ENCODE assay signal across 24 cellular contexts in genomic region chr17:7468814-7469438, GRCh38. TPM values are rescaled to one million over a fixed set of nuclear protein-coding genes. Genes with fewer than 3 reads are reported as not detected.
A peak's percentile ranks its signal among the peaks of the same experiment; 100 is the strongest.
DNase-seq lines count a peak whose midpoint lies in the region; ATAC-seq, FAIRE-seq and TF ChIP-seq lines count a peak whose summit lies in the region.
"Had no signal": no experiment of that assay in that cellular context is flagged by ENCODE, and none has a peak within 500 bp of the region (broad histone marks: within the 10 kb centered on the region; RNA-seq: fewer than 3 reads in every experiment).

No MANE protein-coding gene starts in this region.

- H3K9me3 ChIP-seq in lower lobe of right lung (no peaks in the 10 kb centered on the region), thyroid gland (no peaks in the 10 kb centered on the region)
- H3K9me3 ChIP-seq: BLaER1 treated with 17β-estradiol and CSF1 and Interleukin-3, amounts not matched to agents 10 nM and 100 nM had no signal

- no peak for DNase-seq in activated naive CD8-positive, alpha-beta T cell treated with anti-CD3 and anti-CD28 coated beads, Interleukin-2, amount 50 U/mL, for 24 hours
- DNase-seq in RWPE1 (ENCODE audit: low spot score), result no peak
- DNase-seq in lower lobe of right lung, result no peak
- DNase-seq in thyroid gland, result peak; percentile 50 to 62
- DNase-seq in urothelium cell line (ENCODE audit: low spot score), result no peak
- no peak for DNase-seq in glomerular visceral epithelial cell (ENCODE audit: extremely low spot score)
- DNase-seq in NCI-H345 (lab: John Stamatoyannopoulos, UW), result no peak
- DNase-seq: CD8-positive, alpha-beta memory T cell; DMS79 treated with DMSO at 0.1 percent for 48 hours; KG1; NCI-H1048; NCI-H1436 treated with DMSO at 0.1 percent for 48 hours; NCI-H2029 treated with DMSO at 0.1 percent for 48 hours; NCI-H2171 treated with DMSO at 0.1 percent for 48 hours; NCI-H748 treated with DMSO at 0.1 percent for 48 hours had no signal

- H3K4me1 ChIP-seq in lower lobe of right lung (peaks cover 61% of the 10 kb centered on the region), thyroid gland (peaks cover 32 to 47% of the 10 kb centered on the region in 2 donors)

- CTCF ChIA-PET in RWPE1 (lab: Yijun Ruan, JAX), result no interaction called here

- H3K4me3 ChIP-seq in lower lobe of right lung (no peak overlapping the region), thyroid gland (replicated peaks in 1 of 3) (no peak overlapping the region)
- H3K4me3 ChIP-seq: BLaER1 treated with 17β-estradiol and CSF1 and Interleukin-3, amounts not matched to agents 10 nM and 100 nM; GM12878; GM23338 had no signal

- peaks cover 30% of the 10 kb centered on the region for H3K4me1 Mint-ChIP-seq in activated naive CD8-positive, alpha-beta T cell (ENCODE audit: low read depth)
- H3K4me1 Mint-ChIP-seq in activated naive CD8-positive, alpha-beta T cell treated with anti-CD3 and anti-CD28 coated beads, Interleukin-2, amount 50 U/mL, for 24 hours, result peaks cover 28% of the 10 kb centered on the region

- no peak overlapping the region for H3K4me3 Mint-ChIP-seq in activated naive CD8-positive, alpha-beta T cell
- H3K4me3 Mint-ChIP-seq in activated naive CD8-positive, alpha-beta T cell treated with anti-CD3 and anti-CD28 coated beads, Interleukin-2, amount 50 U/mL, for 24 hours, result no peak overlapping the region
- H3K4me3 Mint-ChIP-seq: CD8-positive, alpha-beta memory T cell; GM23338 had no signal

- TF ChIP-seq CTCF in RWPE1 (conservative IDR thresholded peaks at IDR 0.05; ENCODE audit: low read depth), result no peak
- TF ChIP-seq CTCF in lower lobe of right lung (IDR thresholded peaks at IDR 0.05), result no peak
- TF ChIP-seq CTCF in thyroid gland (IDR thresholded peaks at IDR 0.05), result no peak

- H3K27ac ChIP-seq in RWPE1, result peak overlapping the region; percentile 53
- peak overlapping the region; percentile 37 for H3K27ac ChIP-seq in lower lobe of right lung
- peak overlapping the region; percentile 4 to 53 (median 50) for H3K27ac ChIP-seq in thyroid gland

- no peaks in the 10 kb centered on the region for H3K36me3 Mint-ChIP-seq in activated naive CD8-positive, alpha-beta T cell
- H3K36me3 Mint-ChIP-seq in activated naive CD8-positive, alpha-beta T cell treated with anti-CD3 and anti-CD28 coated beads, Interleukin-2, amount 50 U/mL, for 24 hours (ENCODE audit: low read depth), result peaks cover 2% of the 10 kb centered on the region

- POLR2A ChIA-PET in RWPE1 (lab: Yijun Ruan, JAX; ENCODE audit: low non-redundant PET), result no interaction called here

- 58 to 64% methylated on average over 12 of the region's 12 CpGs for WGBS in thyroid gland, 2 donors

- peaks cover 29% of the 10 kb centered on the region for H3K36me3 ChIP-seq in lower lobe of right lung
- peaks cover 4 to 10% of the 10 kb centered on the region in 2 donors for H3K36me3 ChIP-seq in thyroid gland

- no peak for TF ChIP-seq POLR2A in thyroid gland (IDR thresholded peaks at IDR 0.05)

- intact Hi-C loops in lower lobe of right lung (cut with DNase I), result no loop called here
- intact Hi-C loops in thyroid gland (cut with DNase I), result no loop called here

- no peak for FAIRE-seq in urothelium cell line (lab: Jason Lieb, UNC)
- FAIRE-seq: A204.1, D721Med, G401.6, GM12878 had no signal

- H3K27me3 ChIP-seq in lower lobe of right lung (ENCODE audit: low read depth) (no peaks in the 10 kb centered on the region), thyroid gland (no peaks in the 10 kb centered on the region)
- H3K27me3 ChIP-seq: BLaER1 treated with 17β-estradiol and CSF1 and Interleukin-3, amounts not matched to agents 10 nM and 100 nM had no signal

- peak overlapping the region; percentile 41 for H3K27ac Mint-ChIP-seq in activated naive CD8-positive, alpha-beta T cell
- no peak overlapping the region for H3K27ac Mint-ChIP-seq in activated naive CD8-positive, alpha-beta T cell treated with anti-CD3 and anti-CD28 coated beads, Interleukin-2, amount 50 U/mL, for 24 hours
- H3K27ac Mint-ChIP-seq: GM23338 had no signal

- no peaks in the 10 kb centered on the region for H3K27me3 Mint-ChIP-seq in activated naive CD8-positive, alpha-beta T cell
- H3K27me3 Mint-ChIP-seq in activated naive CD8-positive, alpha-beta T cell treated with anti-CD3 and anti-CD28 coated beads, Interleukin-2, amount 50 U/mL, for 24 hours, result no peaks in the 10 kb centered on the region
- H3K27me3 Mint-ChIP-seq: CD8-positive, alpha-beta memory T cell had no signal

- H3K9me3 Mint-ChIP-seq in activated naive CD8-positive, alpha-beta T cell (ENCODE audit: low read depth), result no peaks in the 10 kb centered on the region
- no peaks in the 10 kb centered on the region for H3K9me3 Mint-ChIP-seq in activated naive CD8-positive, alpha-beta T cell treated with anti-CD3 and anti-CD28 coated beads, Interleukin-2, amount 50 U/mL, for 24 hours
- H3K9me3 Mint-ChIP-seq: CD8-positive, alpha-beta memory T cell; GM23338 had no signal

- ATAC-seq in activated naive CD8-positive, alpha-beta T cell treated with anti-CD3 and anti-CD28 coated beads, Interleukin-2, amount 50 U/mL, for 24 hours, result no peak
- peak in 1 of 2 donors; percentile 20 for ATAC-seq in lower lobe of right lung
- ATAC-seq: GM12878, GM23338 had no signal

RNA-seq across cellular contexts. Expression of gene ZBTB4, which starts 10.5 kb away (rescaled TPM):
- total RNA-seq in lower lobe of right lung (79.0 TPM), thyroid gland (10 to 100 TPM; 58.5 to 85.2 (median 79.9) TPM)

RNA-seq across cellular contexts. Expression of gene SLC35G6, which starts 12.3 kb away (rescaled TPM):
- total RNA-seq in lower lobe of right lung (not detected), thyroid gland (not detected)
- total RNA-seq: CD8-positive, alpha-beta memory T cell; GM12878; GM23338; M059J; NCI-H460 had no signal

RNA-seq across cellular contexts. Expression of gene POLR2A, which starts 15.2 kb away (rescaled TPM):
- total RNA-seq in lower lobe of right lung (101 TPM), thyroid gland (100 to 1,000 TPM in 2 of 4 donors, 10 to 100 TPM in 2; 47.6 to 125 (median 82.2) TPM)

RNA-seq across cellular contexts. Expression of gene CHRNB1, which starts 24.1 kb away (rescaled TPM):
- total RNA-seq in lower lobe of right lung (8.4 TPM), thyroid gland (10 to 100 TPM; 13.4 to 29.2 (median 19.8) TPM)

RNA-seq across cellular contexts. Expression of gene FGF11, which starts 29.6 kb away (rescaled TPM):
- total RNA-seq in lower lobe of right lung (1.2 TPM), thyroid gland (10 to 100 TPM in 3 of 4 donors, 1 to 10 TPM in 1; 4.3 to 12.1 (median 10.5) TPM)

Comparison
In these comparisons a context has a peak if more than half of its experiments do, and no peak if none do; other contexts are left out.
1. DNase-seq: peak in thyroid gland (2 of 2); none in activated naive CD8-positive, alpha-beta T cell treated with anti-CD3 and anti-CD28 coated beads, Interleukin-2, amount 50 U/mL, for 24 hours (single experiment), RWPE1 (single experiment), lower lobe of right lung (single experiment), urothelium cell line (single experiment), glomerular visceral epithelial cell (single experiment) and NCI-H345 (single experiment).
2. Peak in every context shown above with its lines, with median percentiles within 50 percentile points of each other: H3K27ac ChIP-seq.